ENCODE assay signal across 8 cellular contexts in genomic region chr17:10875984-10876555, GRCh38. TPM values are rescaled to one million over a fixed set of nuclear protein-coding genes. Genes with fewer than 3 reads are reported as not detected.
DNase-seq lines count a peak whose midpoint lies in the region; ATAC-seq, FAIRE-seq and TF ChIP-seq lines count a peak whose summit lies in the region.

No MANE protein-coding gene starts in this region.

- H3K9ac ChIP-seq in endocrine pancreas (ENCODE audit: control insufficient read depth, insufficient read depth, low read length) = peak overlapping the region; percentile 19

- H3K4me1 ChIP-seq in SJSA1 (replicated peaks) (no peaks in the 10 kb centered on the region), endocrine pancreas (ENCODE audit: control insufficient read depth, insufficient read depth, low read length) (no peaks in the 10 kb centered on the region)

- peak; percentile 31 for DNase-seq in D721Med (ENCODE audit: insufficient read length, low spot score)
- DNase-seq in HFF-Myc (ENCODE audit: extremely low read depth, low read depth) = no peak
- DNase-seq in SJSA1 (ENCODE audit: low read depth in 1 of 2, low spot score in 2 of 2) = peak; percentile 11 to 41
- peak; percentile 30 for DNase-seq in midbrain (lab: John Stamatoyannopoulos, UW)
- DNase-seq in T1000 (lab: John Stamatoyannopoulos, UW) = no peak

- no peak overlapping the region for H3K4me3 ChIP-seq in HFF-Myc (replicated peaks; ENCODE audit: low read depth, low read length)
- H3K4me3 ChIP-seq in SJSA1 = no peak overlapping the region
- H3K4me3 ChIP-seq in endocrine pancreas (ENCODE audit: control insufficient read depth, insufficient read depth, low read length) = no peak overlapping the region

- FAIRE-seq in D721Med (lab: Jason Lieb, UNC) = no peak

- H3K27me3 ChIP-seq in SJSA1 (replicated peaks) (no peaks in the 10 kb centered on the region), endocrine pancreas (ENCODE audit: control insufficient read depth, insufficient read depth, low read length) (no peaks in the 10 kb centered on the region)

- ATAC-seq in HG02981 (IDR thresholded peaks at IDR 0.05; ENCODE audit: unreplicated experiment) (no peak), HG02678 (IDR thresholded peaks at IDR 0.05; ENCODE audit: unreplicated experiment) (no peak)

- H3K27ac ChIP-seq in SJSA1 = no peak overlapping the region

- H3K9me3 ChIP-seq in SJSA1 (replicated peaks) (no peaks in the 10 kb centered on the region), endocrine pancreas (ENCODE audit: control insufficient read depth, low read length) (no peaks in the 10 kb centered on the region)

- H3K36me3 ChIP-seq in SJSA1 (no peaks in the 10 kb centered on the region), endocrine pancreas (ENCODE audit: control insufficient read depth, insufficient read depth, low read length) (no peaks in the 10 kb centered on the region)

- peak; percentile 53 for TF ChIP-seq CTCF in D721Med (IDR thresholded peaks at IDR 0.05; ENCODE audit: insufficient read depth, missing control alignments)
- TF ChIP-seq CTCF in HFF-Myc (IDR thresholded peaks at IDR 0.05; ENCODE audit: low read depth, low read length, missing control alignments) = peak; percentile 26

RNA-seq across cellular contexts. Expression of gene PIRT, which starts 38.2 kb away (rescaled TPM):
- not detected in 2 replicates for total RNA-seq in SJSA1 (2014; rRNA removed; shearing (Covaris generic))

Comparison
In these comparisons a context has a peak if more than half of its experiments do, and no peak if none do; other contexts are left out.
1. DNase-seq: peak in D721Med (single experiment), SJSA1 (2 of 2) and midbrain (single experiment); none in HFF-Myc (single experiment) and T1000 (single experiment).